In genomic region chr5:59357421-59357977, GRCh38 we compare ENCODE assay signal across 12 cellular contexts.
A peak's percentile ranks its signal among the peaks of the same experiment; 100 is the strongest.
DNase-seq lines count a peak whose midpoint lies in the region; ATAC-seq, FAIRE-seq and TF ChIP-seq lines count a peak whose summit lies in the region.
"Had no signal": no experiment of that assay in that cellular context is flagged by ENCODE, and none has a peak within 500 bp of the region (broad histone marks: within the 10 kb centered on the region; RNA-seq: fewer than 3 reads in every experiment).

No MANE protein-coding gene starts in this region.

- H3K4me3 ChIP-seq in HepG2 (replicated peaks in 1 of 3; ENCODE audit: insufficient read depth in 1 of 3, low read depth in 2 of 3, low read length in 3 of 3), result no peak overlapping the region
- H3K4me3 ChIP-seq in skeletal muscle tissue (ENCODE audit: low read length in 3 of 3), result peak overlapping the region; percentile 63 to 75 (median 65)

- 50% methylated on average over 8 of the region's 8 CpGs for WGBS in HepG2 (ENCODE audit: low lambda C conversion rate)
- no CpG with 5 or more reads among the region's 8 CpGs for WGBS in H9 (ENCODE audit: extremely low coverage, insufficient read length, low lambda C conversion rate)

- H2BK20ac ChIP-seq in H9 (ENCODE audit: low read depth, low read length, poor library complexity, severe bottlenecking), result no peak overlapping the region

- H3K9ac ChIP-seq in HepG2 (ENCODE audit: insufficient read depth, low read depth, low read length) (no peak overlapping the region), skeletal muscle tissue (ENCODE audit: low read depth in 1 of 3, low read length in 3 of 3) (peak overlapping the region; percentile 63 to 82 (median 76)), H9 (ENCODE audit: extremely low read depth, insufficient read length, low read length) (no peak overlapping the region)

- no peak for ATAC-seq in HepG2
- no peak for ATAC-seq in HG02642 (IDR thresholded peaks at IDR 0.05; ENCODE audit: poor library complexity, unreplicated experiment)
- ATAC-seq: activated CD8-positive, alpha-beta T cell treated with anti-CD3 and anti-CD28 coated beads, Interleukin-2, amount 10 ng/mL, durations not matched to agents 7 days and 5 days had no signal

- no TSS peak for BruUV-seq in HepG2 (replicated peaks; lab: Mats Ljungman, UMichigan)

- no peak for TF ChIP-seq RAD21 in HepG2 (CRISPR knock-in tag; IDR thresholded peaks at IDR 0.05)

- H2BK5ac ChIP-seq in H9 (ENCODE audit: insufficient read length, low read length), result no peak overlapping the region

- no peak overlapping the region for H4K8ac ChIP-seq in H9 (replicated peaks; ENCODE audit: insufficient read length, low read depth, low read length)

- H4K91ac ChIP-seq in H9 (ENCODE audit: insufficient read length, low read depth, low read length), result no peak overlapping the region

- TF ChIP-seq CTCF in HepG2 (CRISPR knock-in tag; IDR thresholded peaks at IDR 0.05), result no peak
- no peak for TF ChIP-seq CTCF in H9 (conservative IDR thresholded peaks at IDR 0.05)

- intact Hi-C loops in HepG2 (cut with micrococcal nuclease; ENCODE audit: unreplicated experiment), result no loop called here

- peak; percentile 16 for DNase-seq in NCI-H2029 treated with DMSO at 0.1 percent for 48 hours (lab: John Stamatoyannopoulos, UW)
- peak; percentile 41 for DNase-seq in astrocyte of the hippocampus (ENCODE audit: low read depth, low spot score)
- no peak for DNase-seq in HepG2 (ENCODE audit: low spot score)
- DNase-seq in H9, result no peak
- DNase-seq in NCI-H526 (lab: John Stamatoyannopoulos, UW), result no peak
- no peak for DNase-seq in NCI-H446 treated with DMSO at 0.1 percent for 48 hours (lab: John Stamatoyannopoulos, UW)
- DNase-seq: activated CD8-positive, alpha-beta T cell treated with anti-CD3 and anti-CD28 coated beads, Interleukin-2, amount 10 ng/mL, durations not matched to agents 7 days and 5 days; MM.1S; stimulated activated naive CD8-positive, alpha-beta T cell treated with anti-CD3 and anti-CD28 coated beads, Interleukin-15, amount 100 ng/mL, for 72 hours had no signal

- H3K27ac Mint-ChIP-seq in H9, result peak overlapping the region in 1 of 3 experiments; percentile 64; a peak in 3 of 7 replicates
- H3K27ac Mint-ChIP-seq: activated CD8-positive, alpha-beta T cell treated with anti-CD3 and anti-CD28 coated beads, Interleukin-2, amount 10 ng/mL, durations not matched to agents 7 days and 5 days; stimulated activated naive CD8-positive, alpha-beta T cell treated with anti-CD3 and anti-CD28 coated beads, Interleukin-15, amount 100 ng/mL, for 72 hours had no signal

- no peak overlapping the region for H3T11ph ChIP-seq in H9 (ENCODE audit: low read length)

- no peak overlapping the region for H3K23ac ChIP-seq in H9 (ENCODE audit: insufficient read length, low read depth, low read length)

- H3K4ac ChIP-seq in H9 (ENCODE audit: low read depth, low read length), result no peak overlapping the region

- CTCF ChIA-PET in HepG2 (lab: Yijun Ruan, JAX; ENCODE audit: low intra/inter-chr PET ratio, low total read pairs), result no interaction called here

- no peaks in the 10 kb centered on the region for H3K36me3 ChIP-seq in HepG2 (replicated peaks in 1 of 2; ENCODE audit: control insufficient read depth in 1 of 2, insufficient read depth in 2 of 2, low read length in 2 of 2)
- H3K36me3 ChIP-seq in skeletal muscle tissue (ENCODE audit: control insufficient read depth in 3 of 3, insufficient read depth in 3 of 3, low read length in 3 of 3), result no peaks in the 10 kb centered on the region

- peak overlapping the region in 1 of 2 experiments; percentile 10; a peak in 1 of 5 replicates for H3K4me3 Mint-ChIP-seq in H9
- H3K4me3 Mint-ChIP-seq: activated CD8-positive, alpha-beta T cell treated with anti-CD3 and anti-CD28 coated beads, Interleukin-2, amount 10 ng/mL, durations not matched to agents 7 days and 5 days; stimulated activated naive CD8-positive, alpha-beta T cell treated with anti-CD3 and anti-CD28 coated beads, Interleukin-15, amount 100 ng/mL, for 72 hours had no signal

- H2AK5ac ChIP-seq in H9 (ENCODE audit: insufficient read length, low read length), result no peak overlapping the region

- H3K18ac ChIP-seq in H9 (ENCODE audit: insufficient read length, low read depth, low read length), result no peak overlapping the region

- TF ChIP-seq EP300 in HepG2 (IDR thresholded peaks at IDR 0.05; ENCODE audit: low read depth in 2 of 2, low read length in 2 of 2), result no peak
- TF ChIP-seq EP300 in HepG2 (CRISPR knock-in tag; IDR thresholded peaks at IDR 0.05; ENCODE audit: borderline replicate concordance), result no peak

- peaks cover 1% of the 10 kb centered on the region; the same call in 1 of the 2 replicates for H3K27me3 Mint-ChIP-seq in H9 (ENCODE audit: low read depth)

- no peaks in the 10 kb centered on the region for H3K23me2 ChIP-seq in H9 (ENCODE audit: insufficient read length, low read depth, low read length, poor library complexity, severe bottlenecking)

- no peak overlapping the region for H2BK120ac ChIP-seq in H9 (ENCODE audit: low read depth, low read length, poor library complexity, severe bottlenecking)

- H3K79me2 ChIP-seq in HepG2 (ENCODE audit: insufficient read depth, low read length) (no peaks in the 10 kb centered on the region), H9 (ENCODE audit: insufficient read depth, low read length) (no peaks in the 10 kb centered on the region)

- in situ Hi-C loops in HepG2 (cut with HindIII; ENCODE audit: extremely low pct_ligation_motif_present, low pct_unique_long_range_greater_than_20kb), result loop anchor here (25.0 kb wide), 1 partner anchor 470 kb away; no protein-coding TSS in a partner anchor

- no peaks in the 10 kb centered on the region for H3K79me1 ChIP-seq in H9 (ENCODE audit: insufficient read depth, low read depth, low read length, poor library complexity, severe bottlenecking)

- H4K20me1 ChIP-seq in HepG2 (ENCODE audit: insufficient read depth, low read length), result no peaks in the 10 kb centered on the region
- H4K20me1 ChIP-seq in H9 (ENCODE audit: control insufficient read depth, insufficient read depth, insufficient read length), result no peaks in the 10 kb centered on the region

- H3K14ac ChIP-seq in H9 (ENCODE audit: insufficient read depth, low read length), result no peak overlapping the region

- H3K27ac ChIP-seq in HepG2 (ENCODE audit: extremely low read length, insufficient read depth, low read length) (no peak overlapping the region), skeletal muscle tissue (ENCODE audit: low read depth, low read length) (peak overlapping the region; percentile 86), H9 (ENCODE audit: insufficient read length, low read depth, low read length) (no peak overlapping the region)

- H2AFZ ChIP-seq in HepG2 (ENCODE audit: low read length) (no peak overlapping the region), H9 (ENCODE audit: low read length) (no peak overlapping the region)

- no peaks in the 10 kb centered on the region for H3K36me3 Mint-ChIP-seq in H9 (ENCODE audit: insufficient read depth in 1 of 3, low read depth in 3 of 3)

- H3K4me1 ChIP-seq in HepG2 (ENCODE audit: insufficient read depth, low read length) (no peaks in the 10 kb centered on the region), skeletal muscle tissue (ENCODE audit: control insufficient read depth in 3 of 3, insufficient read depth in 3 of 3, low read length in 3 of 3) (peaks cover 6 to 28% (median 12%) of the 10 kb centered on the region in 3 donors), H9 (ENCODE audit: insufficient read depth, low read length) (peaks cover 6% of the 10 kb centered on the region)

- no peak overlapping the region for H4K5ac ChIP-seq in H9 (ENCODE audit: insufficient read length, low read depth, low read length)

- POLR2A ChIA-PET in HepG2 (lab: Yijun Ruan, JAX), result no interaction called here

- no peak for FAIRE-seq in HepG2 (lab: Jason Lieb, UNC)
- FAIRE-seq: GM18507 had no signal

- no peaks in the 10 kb centered on the region; a peak in 1 of 5 replicates for H3K27me3 ChIP-seq in HepG2 (ENCODE audit: control insufficient read depth in 1 of 2, insufficient read depth in 2 of 2, low read length in 2 of 2)
- no peaks in the 10 kb centered on the region for H3K27me3 ChIP-seq in skeletal muscle tissue (ENCODE audit: control insufficient read depth in 3 of 3, insufficient read depth in 3 of 3, low read length in 3 of 3)
- no peaks in the 10 kb centered on the region for H3K27me3 ChIP-seq in H9 (ENCODE audit: insufficient read depth, low read length)

- no peaks in the 10 kb centered on the region for H3K9me3 ChIP-seq in HepG2 (ENCODE audit: low read length)
- H3K9me3 ChIP-seq in skeletal muscle tissue (ENCODE audit: control insufficient read depth in 3 of 3, low read length in 3 of 3), result no peaks in the 10 kb centered on the region
- no peaks in the 10 kb centered on the region for H3K9me3 ChIP-seq in H9 (ENCODE audit: control insufficient read depth, low read depth, low read length)

- no peaks in the 10 kb centered on the region for H3K9me3 Mint-ChIP-seq in H9
- H3K9me3 Mint-ChIP-seq: stimulated activated naive CD8-positive, alpha-beta T cell treated with anti-CD3 and anti-CD28 coated beads, Interleukin-15, amount 100 ng/mL, for 72 hours had no signal

- TF ChIP-seq POLR2A in HepG2 (IDR thresholded peaks at IDR 0.05; ENCODE audit: insufficient read depth in 1 of 2, low read depth in 2 of 2, low read length in 2 of 2), result no peak

- H3K4me1 Mint-ChIP-seq in H9, result peaks cover 31 to 35% of the 10 kb centered on the region in 2 experiments
- H3K4me1 Mint-ChIP-seq: stimulated activated naive CD8-positive, alpha-beta T cell treated with anti-CD3 and anti-CD28 coated beads, Interleukin-15, amount 100 ng/mL, for 72 hours had no signal

- H2BK12ac ChIP-seq in H9 (ENCODE audit: insufficient read length, low read depth, low read length), result no peak overlapping the region

- H3K56ac ChIP-seq in H9 (ENCODE audit: insufficient read length, low read depth, low read length), result no peak overlapping the region

- no peak overlapping the region for H2BK15ac ChIP-seq in H9 (ENCODE audit: low read depth, low read length)

- H3K4me2 ChIP-seq in HepG2 (ENCODE audit: low read depth, low read length) (no peak overlapping the region), H9 (ENCODE audit: insufficient read depth, insufficient read length, low read length) (no peak overlapping the region)

TF ChIP-seq in HepG2, 621 proteins besides CTCF, POLR2A, EP300 and RAD21 (continues in another document):
- TF ChIP-seq ZBTB33 (CRISPR knock-in tag; IDR thresholded peaks at IDR 0.05), result 0 out of 2 replicates have a peak, but pooled peaks have one; percentile 9

Comparison
In these comparisons a context has a peak if more than half of its experiments do, and no peak if none do; other contexts are left out.
1. DNase-seq: peak in NCI-H2029 treated with DMSO at 0.1 percent for 48 hours (single experiment) and astrocyte of the hippocampus (single experiment); none in HepG2 (single experiment), H9 (single experiment), NCI-H526 (0 of 2) and NCI-H446 treated with DMSO at 0.1 percent for 48 hours (single experiment).
2. H3K4me3 ChIP-seq: peak in skeletal muscle tissue (3 of 3); none in HepG2 (0 of 3).
3. H3K9ac ChIP-seq: peak in skeletal muscle tissue (3 of 3); none in HepG2 (single experiment) and H9 (single experiment).